ENCODE assay signal across 29 cellular contexts in the genomic region with DNA sequence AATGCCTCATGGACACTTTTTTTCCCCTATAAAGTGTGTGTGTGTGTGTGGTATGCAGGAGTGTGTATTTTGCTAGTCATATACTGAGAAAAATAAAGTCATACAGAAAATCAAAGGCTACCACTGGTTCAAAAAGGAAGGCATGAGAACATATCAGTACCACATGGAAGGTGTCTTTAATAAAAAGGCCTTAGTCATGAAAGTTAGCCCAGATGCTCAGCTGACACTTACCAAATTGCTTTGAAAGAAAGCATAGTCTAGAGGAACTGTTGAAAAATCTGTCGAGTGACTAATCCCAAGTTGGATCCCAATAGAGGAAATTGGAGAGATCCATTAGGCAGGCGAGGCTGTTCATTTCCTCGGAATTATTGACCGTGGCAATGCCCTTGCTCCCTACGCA.
DNase-seq lines count a peak whose midpoint lies in the region; FAIRE-seq and TF ChIP-seq lines count a peak whose summit lies in the region.
"Had no signal": no experiment of that assay in that cellular context is flagged by ENCODE, and none has a peak within 500 bp of the region (broad histone marks: within the 10 kb centered on the region; RNA-seq: fewer than 3 reads in every experiment).

No MANE protein-coding gene starts in this region.

- CTCF ChIA-PET in CD8-positive, alpha-beta memory T cell (lab: Charles Lee), result no interaction called here

- DNase-seq in COLO829 (ENCODE audit: low spot score) (peak; percentile 20), M059J (ENCODE audit: low read depth) (peak; percentile 40), fibroblast of peridontal ligament (ENCODE audit: extremely low read depth) (peak; percentile 46), skeletal muscle cell (ENCODE audit: low read depth) (peak; percentile 4), D721Med (ENCODE audit: insufficient read length, low spot score) (no peak)
- DNase-seq in CD8-positive, alpha-beta memory T cell, result no peak
- DNase-seq in activated CD8-positive, alpha-beta memory T cell treated with anti-CD3 and anti-CD28 coated beads, Interleukin-2, amount 50 U/mL, for 48 hours, result no peak
- DNase-seq: activated CD4-positive, alpha-beta T cell treated with anti-CD3 and anti-CD28 coated beads, Interleukin-2, amount 50 U/mL, for 4 hours; activated CD8-positive, alpha-beta memory T cell treated with anti-CD3 and anti-CD28 coated beads, Interleukin-2, amount 50 U/mL, for 4 hours; activated effector memory CD4-positive, alpha-beta T cell treated with Interleukin-2 at 50 U/mL for 16 hours; activated naive CD8-positive, alpha-beta T cell treated with anti-CD3 and anti-CD28 coated beads for 36 hours; aorta; CD4-positive, CD25-positive, alpha-beta regulatory T cell; central memory CD4-positive, alpha-beta T cell; EL; heart left ventricle; HFFc6; Kasumi-1; lower lobe of right lung; NCI-H1694 treated with DMSO at 0.1 percent for 48 hours; NCI-H2171; NCI-H510A; Right ventricle myocardium superior; stimulated activated CD4-positive, alpha-beta T cell treated with anti-CD3 and anti-CD28 coated beads, Interleukin-4, amount 100 ng/mL, for 24 hours; upper lobe of right lung had no signal

- no peak overlapping the region for H3K27ac Mint-ChIP-seq in CD8-positive, alpha-beta memory T cell
- H3K27ac Mint-ChIP-seq: activated naive CD8-positive, alpha-beta T cell treated with anti-CD3 and anti-CD28 coated beads for 36 hours; HFFc6; stimulated activated memory B cell treated with anti-CD40 and anti-IgM and Interleukin-4, amounts not matched to agents 10 μg/mL and 1 μg/mL and 100 μg/mL, for 72 hours had no signal

- POLR2A ChIA-PET in CD8-positive, alpha-beta memory T cell (lab: Charles Lee), result no interaction called here

- no peak for FAIRE-seq in D721Med (lab: Jason Lieb, UNC)
- FAIRE-seq: GM12892 had no signal

- peaks cover 0 to 2% (median 0%) of the 10 kb centered on the region in 3 donors for H3K36me3 Mint-ChIP-seq in CD8-positive, alpha-beta memory T cell
- H3K36me3 Mint-ChIP-seq: activated naive CD8-positive, alpha-beta T cell treated with anti-CD3 and anti-CD28 coated beads for 36 hours; CD4-positive, CD25-positive, alpha-beta regulatory T cell; stimulated activated memory B cell treated with anti-CD40 and anti-IgM and Interleukin-4, amounts not matched to agents 10 μg/mL and 1 μg/mL and 100 μg/mL, for 72 hours had no signal

- no peak overlapping the region for H3K4me3 ChIP-seq in skeletal muscle cell (ENCODE audit: low read depth, low read length)
- H3K4me3 ChIP-seq in CD8-positive, alpha-beta memory T cell (ENCODE audit: low read length), result no peak overlapping the region
- H3K4me3 ChIP-seq: heart left ventricle, lower lobe of right lung, upper lobe of right lung had no signal

- no peak for TF ChIP-seq CTCF in D721Med (IDR thresholded peaks at IDR 0.05; ENCODE audit: insufficient read depth, missing control alignments)

- H3K4me3 Mint-ChIP-seq in CD8-positive, alpha-beta memory T cell, result no peak overlapping the region
- H3K4me3 Mint-ChIP-seq: activated naive CD8-positive, alpha-beta T cell treated with anti-CD3 and anti-CD28 coated beads for 36 hours; HFFc6; neural crest cell; stimulated activated memory B cell treated with anti-CD40 and anti-IgM and Interleukin-4, amounts not matched to agents 10 μg/mL and 1 μg/mL and 100 μg/mL, for 72 hours had no signal

- H3K4me1 Mint-ChIP-seq in CD8-positive, alpha-beta memory T cell, result peaks cover 15 to 19% (median 18%) of the 10 kb centered on the region in 3 donors
- H3K4me1 Mint-ChIP-seq: stimulated activated memory B cell treated with anti-CD40 and anti-IgM and Interleukin-4, amounts not matched to agents 10 μg/mL and 1 μg/mL and 100 μg/mL, for 72 hours had no signal

- H3K4me1 ChIP-seq in CD8-positive, alpha-beta memory T cell (ENCODE audit: insufficient read depth, low read length), result peaks cover 5% of the 10 kb centered on the region
- H3K4me1 ChIP-seq: lower lobe of right lung, parathyroid adenoma, upper lobe of right lung had no signal

- H3K9me3 Mint-ChIP-seq in CD8-positive, alpha-beta memory T cell, result no peaks in the 10 kb centered on the region
- H3K9me3 Mint-ChIP-seq: activated naive CD8-positive, alpha-beta T cell treated with anti-CD3 and anti-CD28 coated beads for 36 hours; stimulated activated memory B cell treated with anti-CD40 and anti-IgM and Interleukin-4, amounts not matched to agents 10 μg/mL and 1 μg/mL and 100 μg/mL, for 72 hours had no signal

- no peaks in the 10 kb centered on the region for H3K36me3 ChIP-seq in CD8-positive, alpha-beta memory T cell (ENCODE audit: insufficient read depth, low read length)
- H3K36me3 ChIP-seq: heart left ventricle, lower lobe of right lung, upper lobe of right lung had no signal

- no peak overlapping the region for H3K27ac ChIP-seq in CD8-positive, alpha-beta memory T cell (ENCODE audit: low read depth, low read length)
- H3K27ac ChIP-seq: heart left ventricle, lower lobe of right lung, parathyroid adenoma, upper lobe of right lung had no signal

- H3K27me3 ChIP-seq in CD8-positive, alpha-beta memory T cell (ENCODE audit: insufficient read depth, low read length, poor library complexity, severe bottlenecking), result no peaks in the 10 kb centered on the region
- H3K27me3 ChIP-seq: heart left ventricle, upper lobe of right lung had no signal

- peaks cover 0 to 3% of the 10 kb centered on the region in 2 donors for H3K27me3 Mint-ChIP-seq in CD8-positive, alpha-beta memory T cell
- H3K27me3 Mint-ChIP-seq: activated naive CD8-positive, alpha-beta T cell treated with anti-CD3 and anti-CD28 coated beads for 36 hours; stimulated activated memory B cell treated with anti-CD40 and anti-IgM and Interleukin-4, amounts not matched to agents 10 μg/mL and 1 μg/mL and 100 μg/mL, for 72 hours had no signal

- no peaks in the 10 kb centered on the region for H3K9me3 ChIP-seq in CD8-positive, alpha-beta memory T cell (ENCODE audit: low read length)
- H3K9me3 ChIP-seq: heart left ventricle, lower lobe of right lung, upper lobe of right lung had no signal

Comparison
In these comparisons a context has a peak if more than half of its experiments do, and no peak if none do; other contexts are left out.
1. DNase-seq: peak in COLO829 (single experiment), M059J (single experiment), fibroblast of peridontal ligament (single experiment) and skeletal muscle cell (single experiment); none in CD8-positive, alpha-beta memory T cell (0 of 5), D721Med (single experiment) and activated CD8-positive, alpha-beta memory T cell treated with anti-CD3 and anti-CD28 coated beads, Interleukin-2, amount 50 U/mL, for 48 hours (single experiment).